20 cellular contexts compared by ENCODE assay signal in the genomic region with DNA sequence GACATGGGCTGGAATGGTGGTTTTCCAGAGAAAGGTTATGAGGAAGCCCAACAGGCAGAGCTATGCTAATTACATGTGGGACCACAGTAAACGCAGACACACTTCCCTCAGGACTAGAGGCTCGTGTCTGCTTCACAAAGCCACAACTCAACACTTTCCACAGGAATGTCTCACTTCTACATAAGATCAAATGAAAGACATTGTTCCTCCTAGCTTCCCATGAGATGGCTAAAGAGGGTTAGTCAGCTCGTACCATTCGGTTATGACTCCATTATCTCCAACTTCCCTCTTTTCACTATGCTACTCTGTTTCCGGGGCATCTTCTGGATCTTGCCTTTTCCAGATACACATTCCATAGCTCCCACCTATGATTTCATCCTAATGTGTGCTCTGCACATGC. TPM values are rescaled to one million over a fixed set of nuclear protein-coding genes. Genes with fewer than 3 reads are reported as not detected.
DNase-seq lines count a peak whose midpoint lies in the region; ATAC-seq and TF ChIP-seq lines count a peak whose summit lies in the region.
"Had no signal": no experiment of that assay in that cellular context is flagged by ENCODE, and none has a peak within 500 bp of the region (broad histone marks: within the 10 kb centered on the region; RNA-seq: fewer than 3 reads in every experiment).

No MANE protein-coding gene starts in this region.

- no peak for ATAC-seq in naive thymus-derived CD8-positive, alpha-beta T cell

- TF ChIP-seq CTCF in NB4 (IDR thresholded peaks at IDR 0.05; ENCODE audit: low read depth, low read length) (no peak), choroid plexus epithelial cell (conservative IDR thresholded peaks at IDR 0.05; ENCODE audit: low read depth, low read length) (no peak)

- peak overlapping the region; percentile 51 for H3K27ac Mint-ChIP-seq in activated T-cell treated with anti-CD3 and anti-CD28 coated beads, Interleukin-2, amount 50 U/mL, for 24 hours
- H3K27ac Mint-ChIP-seq in naive thymus-derived CD8-positive, alpha-beta T cell: peak overlapping the region; percentile 1 to 81 (median 64)
- H3K27ac Mint-ChIP-seq: activated T-helper 1 cell treated with anti-CD3 and anti-CD28 coated beads, Interleukin-12 subunit alpha, Interleukin-12 subunit beta, Interleukin-2, Interleukin-4 antibody, amounts not matched to agents 30 ng/mL and 10 ng/mL and 1 ng/mL, durations not matched to agents 14 hours and 24 hours and 36 hours had no signal

- no peaks in the 10 kb centered on the region for H3K27me3 Mint-ChIP-seq in activated T-cell treated with anti-CD3 and anti-CD28 coated beads, Interleukin-2, amount 50 U/mL, for 24 hours
- no peaks in the 10 kb centered on the region for H3K27me3 Mint-ChIP-seq in naive thymus-derived CD8-positive, alpha-beta T cell

- H3K4me1 Mint-ChIP-seq in activated T-cell treated with anti-CD3 and anti-CD28 coated beads, Interleukin-2, amount 50 U/mL, for 24 hours (ENCODE audit: low read depth): peaks cover 57% of the 10 kb centered on the region
- peaks cover 20 to 44% (median 28%) of the 10 kb centered on the region in 4 donors for H3K4me1 Mint-ChIP-seq in naive thymus-derived CD8-positive, alpha-beta T cell

- H3K4me3 ChIP-seq in NB4 (ENCODE audit: low read depth, low read length) (no peak overlapping the region), choroid plexus epithelial cell (ENCODE audit: low read depth, low read length) (no peak overlapping the region)
- H3K4me3 ChIP-seq: GM23248, tibial nerve had no signal

- H3K4me3 Mint-ChIP-seq in activated T-cell treated with anti-CD3 and anti-CD28 coated beads, Interleukin-2, amount 50 U/mL, for 24 hours: no peak overlapping the region
- H3K4me3 Mint-ChIP-seq in naive thymus-derived CD8-positive, alpha-beta T cell: no peak overlapping the region
- H3K4me3 Mint-ChIP-seq: activated T-helper 1 cell treated with anti-CD3 and anti-CD28 coated beads, Interleukin-12 subunit alpha, Interleukin-12 subunit beta, Interleukin-2, Interleukin-4 antibody, amounts not matched to agents 30 ng/mL and 10 ng/mL and 1 ng/mL, durations not matched to agents 14 hours and 24 hours and 36 hours; CD14-positive monocyte had no signal

- peaks cover 74% of the 10 kb centered on the region for H3K36me3 Mint-ChIP-seq in activated T-cell treated with anti-CD3 and anti-CD28 coated beads, Interleukin-2, amount 50 U/mL, for 24 hours (ENCODE audit: low read depth)
- H3K36me3 Mint-ChIP-seq in naive thymus-derived CD8-positive, alpha-beta T cell: peaks cover 0 to 73% (median 13%) of the 10 kb centered on the region in 3 donors

- no peak for DNase-seq in activated T-cell treated with anti-CD3 and anti-CD28 coated beads, Interleukin-2, amount 50 U/mL, for 24 hours
- no peak for DNase-seq in activated T-cell treated with anti-CD3 and anti-CD28 coated beads, Interleukin-2, amount 50 U/mL, for 48 hours
- DNase-seq in NB4 (ENCODE audit: low read depth) (peak; percentile 20), choroid plexus epithelial cell (ENCODE audit: low read depth) (peak; percentile 17), NCI-H510A treated with DMSO at 0.1 percent for 48 hours (lab: John Stamatoyannopoulos, UW) (no peak), DMS114 treated with DMSO at 0.1 percent for 48 hours (lab: John Stamatoyannopoulos, UW; ENCODE audit: unreplicated experiment) (no peak), occipital lobe (lab: John Stamatoyannopoulos, UW) (no peak)
- no peak for DNase-seq in naive thymus-derived CD8-positive, alpha-beta T cell
- DNase-seq: activated CD8-positive, alpha-beta memory T cell treated with anti-CD3 and anti-CD28 coated beads for 24 hours; GM23248; hypothalamus; NCI-H187; NCI-H2227 treated with DMSO at 0.1 percent for 48 hours; stimulated activated naive CD4-positive, alpha-beta T cell treated with Interleukin-2 at 50 U/mL for 16 hours; T-helper 1 cell; WERI-Rb-1 had no signal

- POLR2A ChIA-PET in naive thymus-derived CD8-positive, alpha-beta T cell (lab: Charles Lee): interaction anchor here (1.2 to 5.0 kb wide), 2 partner anchors 15 to 19 kb away, joined by 3 to 40 read pairs; no protein-coding TSS in a partner anchor

- no peak for TF ChIP-seq POLR2A in NB4 (IDR thresholded peaks at IDR 0.05; ENCODE audit: extremely low read depth, insufficient read length)

- peaks cover 4% of the 10 kb centered on the region for H3K9me3 Mint-ChIP-seq in activated T-cell treated with anti-CD3 and anti-CD28 coated beads, Interleukin-2, amount 50 U/mL, for 24 hours
- H3K9me3 Mint-ChIP-seq in naive thymus-derived CD8-positive, alpha-beta T cell: no peaks in the 10 kb centered on the region
- H3K9me3 Mint-ChIP-seq: CD14-positive monocyte had no signal

RNA-seq across cellular contexts. Expression of gene ZC3H12D, which starts 29.1 kb away (rescaled TPM):
- 10 to 100 TPM; 61.9 to 63.5 TPM for total RNA-seq in naive thymus-derived CD8-positive, alpha-beta T cell
- 1 to 10 TPM; 1.1 to 1.7 (median 1.5) TPM for polyA plus RNA-seq in naive thymus-derived CD8-positive, alpha-beta T cell
- total RNA-seq in occipital lobe: 1.1 TPM
- total RNA-seq: endothelial cell of umbilical vein had no signal
- polyA plus RNA-seq: GM23248 had no signal

RNA-seq across cellular contexts. Expression of gene PPIL4, which starts 31.9 kb away (rescaled TPM):
- total RNA-seq in naive thymus-derived CD8-positive, alpha-beta T cell: 10 to 100 TPM; 35.2 to 39.5 TPM
- polyA plus RNA-seq in naive thymus-derived CD8-positive, alpha-beta T cell: 10 to 100 TPM in 2 of 3 donors, 1 to 10 TPM in 1; 7.1 to 11.8 (median 11.8) TPM
- 38.1 TPM for total RNA-seq in occipital lobe

RNA-seq across cellular contexts. Expression of gene GINM1, which starts 52.3 kb away (rescaled TPM):
- 10 to 100 TPM; 20.9 to 24.0 TPM for total RNA-seq in naive thymus-derived CD8-positive, alpha-beta T cell
- polyA plus RNA-seq in naive thymus-derived CD8-positive, alpha-beta T cell: 10 to 100 TPM; 15.9 to 20.7 (median 20.1) TPM
- total RNA-seq in occipital lobe: 28.4 TPM

Comparison
In these comparisons a context has a peak if more than half of its experiments do, and no peak if none do; other contexts are left out.
1. DNase-seq: peak in NB4 (single experiment) and choroid plexus epithelial cell (single experiment); none in activated T-cell treated with anti-CD3 and anti-CD28 coated beads, Interleukin-2, amount 50 U/mL, for 24 hours (single experiment), activated T-cell treated with anti-CD3 and anti-CD28 coated beads, Interleukin-2, amount 50 U/mL, for 48 hours (0 of 2), naive thymus-derived CD8-positive, alpha-beta T cell (0 of 10), NCI-H510A treated with DMSO at 0.1 percent for 48 hours (single experiment), DMS114 treated with DMSO at 0.1 percent for 48 hours (single experiment) and occipital lobe (single experiment).
2. RNA of gene ZC3H12D, which starts 29.1 kb away (total RNA-seq): 61.9 to 63.5 TPM in naive thymus-derived CD8-positive, alpha-beta T cell; 1.1 TPM in occipital lobe (single experiment); every median in the first group is over 10 times any median in the second.